Comparison of ENCODE assay signal across 22 cellular contexts in genomic region chr1:36693116-36693515, GRCh38.
DNase-seq lines count a peak whose midpoint lies in the region; ATAC-seq and TF ChIP-seq lines count a peak whose summit lies in the region.
"Had no signal": no experiment of that assay in that cellular context is flagged by ENCODE, and none has a peak within 500 bp of the region (broad histone marks: within the 10 kb centered on the region; RNA-seq: fewer than 3 reads in every experiment).

No MANE protein-coding gene starts in this region.

- H3K4me2 ChIP-seq in BLaER1 treated with 17β-estradiol and CSF1 and Interleukin-3, amounts not matched to agents 10 nM and 100 nM, result peak overlapping the region in 6 of 11 experiments; percentile 7 to 37 (median 20); a peak in 5 of 22 replicates

- H3K4me1 ChIP-seq in BLaER1 treated with 17β-estradiol and CSF1 and Interleukin-3, amounts not matched to agents 10 nM and 100 nM, result peaks cover 0 to 14% (median 3%) of the 10 kb centered on the region in 10 experiments; a peak in 8 of 20 replicates
- H3K4me1 ChIP-seq in endodermal cell (ENCODE audit: control insufficient read depth, insufficient read depth, low read length), result no peaks in the 10 kb centered on the region
- H3K4me1 ChIP-seq: Caco-2 had no signal

- no peaks in the 10 kb centered on the region for H3K27me3 ChIP-seq in BLaER1 treated with 17β-estradiol and CSF1 and Interleukin-3, amounts not matched to agents 10 nM and 100 nM
- peaks cover 18% of the 10 kb centered on the region for H3K27me3 ChIP-seq in endodermal cell (ENCODE audit: control insufficient read depth, insufficient read depth, low read length, poor library complexity, severe bottlenecking)

- no peaks in the 10 kb centered on the region for H3K4me1 Mint-ChIP-seq in endodermal cell
- H3K4me1 Mint-ChIP-seq: CD4-positive, alpha-beta memory T cell had no signal

- H3K36me3 ChIP-seq in BLaER1 treated with 17β-estradiol and CSF1 and Interleukin-3, amounts not matched to agents 10 nM and 100 nM, result no peaks in the 10 kb centered on the region
- no peaks in the 10 kb centered on the region for H3K36me3 ChIP-seq in endodermal cell (ENCODE audit: control insufficient read depth, insufficient read depth, low read length)

- intact Hi-C loops in left ventricle myocardium superior (cut with micrococcal nuclease), result loop anchor here (10.0 kb wide), 1 partner anchor 742 kb away; no protein-coding TSS in a partner anchor

- no peak overlapping the region for H3K4me3 Mint-ChIP-seq in endodermal cell
- H3K4me3 Mint-ChIP-seq: CD4-positive, alpha-beta memory T cell had no signal

- no peak overlapping the region for H3K9ac ChIP-seq in BLaER1 treated with 17β-estradiol and CSF1 and Interleukin-3, amounts not matched to agents 10 nM and 100 nM
- H3K9ac ChIP-seq in endodermal cell (ENCODE audit: extremely low read depth, low read length, poor library complexity, severe bottlenecking), result no peak overlapping the region

- DNase-seq in NCI-H446 (lab: John Stamatoyannopoulos, UW) (peak; percentile 41 to 79), endodermal cell (peak; percentile 34), occipital lobe (lab: John Stamatoyannopoulos, UW) (peak; percentile 51), left ventricle myocardium superior (no peak), HCEC 1CT (no peak)
- DNase-seq: Caco-2; CD4-positive, alpha-beta memory T cell; DMS153; GOT3; MM.1S; NCI-H1092; NCI-H1436; NCI-H187 treated with DMSO at 0.1 percent for 48 hours; NCI-H526; PC-3; Right ventricle myocardium superior had no signal

- 76 to 100% methylated on average over 1 to 8 of the region's 8 CpGs for WGBS in endodermal cell (ENCODE audit: insufficient coverage in 1 of 2, insufficient read length in 1 of 2), 2 experiments

- no peaks in the 10 kb centered on the region for H3K36me3 Mint-ChIP-seq in endodermal cell (ENCODE audit: low read depth)
- H3K36me3 Mint-ChIP-seq: CD4-positive, alpha-beta memory T cell had no signal

- ATAC-seq in esophagus mucosa (no peak), left ventricle myocardium superior (no peak)
- no peak for ATAC-seq in activated CD4-positive, CD25-positive, alpha-beta regulatory T cell treated with anti-CD3 and anti-CD28 coated beads, Interleukin-2, amount 50 U/mL, for 24 hours
- ATAC-seq: HepG2, K562, PC-3 had no signal

- H3K4me3 ChIP-seq in BLaER1 treated with 17β-estradiol and CSF1 and Interleukin-3, amounts not matched to agents 10 nM and 100 nM, result no peak overlapping the region
- no peak overlapping the region for H3K4me3 ChIP-seq in endodermal cell (ENCODE audit: low read length)
- H3K4me3 ChIP-seq: K562 had no signal

- H4K20me1 ChIP-seq in BLaER1 treated with 17β-estradiol and CSF1 and Interleukin-3, amounts not matched to agents 10 nM and 100 nM, result no peaks in the 10 kb centered on the region

- no peak overlapping the region for H3K27ac ChIP-seq in BLaER1 treated with 17β-estradiol and CSF1 and Interleukin-3, amounts not matched to agents 10 nM and 100 nM
- H3K27ac ChIP-seq in endodermal cell (ENCODE audit: low read depth, low read length), result no peak overlapping the region
- H3K27ac ChIP-seq: HL-60 had no signal

- no peak for TF ChIP-seq CTCF in endodermal cell (conservative IDR thresholded peaks at IDR 0.05)

- no peak overlapping the region for H3K27ac Mint-ChIP-seq in endodermal cell
- H3K27ac Mint-ChIP-seq: CD4-positive, alpha-beta memory T cell had no signal

- H3K9me3 Mint-ChIP-seq in endodermal cell, result no peaks in the 10 kb centered on the region

- H3K27me3 Mint-ChIP-seq in endodermal cell (ENCODE audit: insufficient read depth), result peaks cover 23% of the 10 kb centered on the region

- H3K9me3 ChIP-seq in BLaER1 treated with 17β-estradiol and CSF1 and Interleukin-3, amounts not matched to agents 10 nM and 100 nM (replicated peaks in 1 of 11), result no peaks in the 10 kb centered on the region
- H3K9me3 ChIP-seq in endodermal cell (ENCODE audit: control insufficient read depth, low read length), result no peaks in the 10 kb centered on the region
- H3K9me3 ChIP-seq: Caco-2 had no signal

Comparison
In these comparisons a context has a peak if more than half of its experiments do, and no peak if none do; other contexts are left out.
1. DNase-seq: peak in NCI-H446 (2 of 2), endodermal cell (single experiment) and occipital lobe (single experiment); none in left ventricle myocardium superior (single experiment) and HCEC 1CT (single experiment).